Comparison of ENCODE assay signal across 16 cellular contexts in genomic region chr3:126621171-126621570, GRCh38. TPM values are rescaled to one million over a fixed set of nuclear protein-coding genes. Genes with fewer than 3 reads are reported as not detected.
DNase-seq lines count a peak whose midpoint lies in the region; ATAC-seq and TF ChIP-seq lines count a peak whose summit lies in the region.
"Had no signal": no experiment of that assay in that cellular context is flagged by ENCODE, and none has a peak within 500 bp of the region (broad histone marks: within the 10 kb centered on the region; RNA-seq: fewer than 3 reads in every experiment).

No MANE protein-coding gene starts in this region.

- no peaks in the 10 kb centered on the region for H3K23me2 ChIP-seq in H9 (ENCODE audit: insufficient read length, low read depth, low read length, poor library complexity, severe bottlenecking)

- peaks cover 18% of the 10 kb centered on the region for H3K36me3 ChIP-seq in RWPE2 (ENCODE audit: low read depth)

- ATAC-seq in RWPE2 (ENCODE audit: low read depth) (peak; percentile 66), HG03025 (IDR thresholded peaks at IDR 0.05; ENCODE audit: low FRiP score, unreplicated experiment) (no peak)
- ATAC-seq: activated T-cell treated with anti-CD3 and anti-CD28 coated beads, Interleukin-2, amount 50 U/mL, for 4 hours; gastroesophageal sphincter had no signal

- H4K20me1 ChIP-seq in H9 (ENCODE audit: control insufficient read depth, insufficient read depth, insufficient read length) = no peaks in the 10 kb centered on the region

- no peaks in the 10 kb centered on the region for H3K79me2 ChIP-seq in H9 (ENCODE audit: insufficient read depth, low read length)

- no peak overlapping the region for H3K4ac ChIP-seq in H9 (ENCODE audit: low read depth, low read length)

- H3K27ac ChIP-seq in RWPE2 (ENCODE audit: poor library complexity, severe bottlenecking) (peak overlapping the region; percentile 84), H9 (ENCODE audit: insufficient read length, low read depth, low read length) (no peak overlapping the region)
- H3K27ac ChIP-seq: ascending aorta, gastroesophageal sphincter had no signal

- H3K36me3 Mint-ChIP-seq in H9 (ENCODE audit: insufficient read depth in 1 of 3, low read depth in 3 of 3) = no peaks in the 10 kb centered on the region; a peak in 1 of 7 replicates

- no peak overlapping the region for H3K56ac ChIP-seq in H9 (ENCODE audit: insufficient read length, low read depth, low read length)

- no peaks in the 10 kb centered on the region for H3K27me3 ChIP-seq in RWPE2 (ENCODE audit: insufficient read depth, poor library complexity, severe bottlenecking)
- no peaks in the 10 kb centered on the region for H3K27me3 ChIP-seq in H9 (ENCODE audit: insufficient read depth, low read length)
- H3K27me3 ChIP-seq: ascending aorta, gastroesophageal sphincter had no signal

- no peaks in the 10 kb centered on the region for H3K79me1 ChIP-seq in H9 (ENCODE audit: insufficient read depth, low read depth, low read length, poor library complexity, severe bottlenecking)

- no peak overlapping the region for H4K91ac ChIP-seq in H9 (ENCODE audit: insufficient read length, low read depth, low read length)

- no peak overlapping the region for H4K5ac ChIP-seq in H9 (ENCODE audit: insufficient read length, low read depth, low read length)

- H2BK15ac ChIP-seq in H9 (ENCODE audit: low read depth, low read length) = no peak overlapping the region

- no CpG with 5 or more reads among the region's 1 CpG for WGBS in H9 (ENCODE audit: extremely low coverage, insufficient read length, low lambda C conversion rate)

- no peak overlapping the region; the same call in 1 of the 2 replicates for H3K14ac ChIP-seq in H9 (ENCODE audit: insufficient read depth, low read length)

- no peaks in the 10 kb centered on the region for H3K27me3 Mint-ChIP-seq in H9 (ENCODE audit: low read depth)
- H3K27me3 Mint-ChIP-seq: stimulated activated naive CD8-positive, alpha-beta T cell treated with anti-CD3 and anti-CD28 coated beads, Interleukin-15, Interleukin-2, amounts not matched to agents 100 ng/mL and 50 ng/mL, for 24 hours had no signal

- no peaks in the 10 kb centered on the region for H3K9me3 ChIP-seq in RWPE2 (ENCODE audit: severe bottlenecking)
- no peaks in the 10 kb centered on the region for H3K9me3 ChIP-seq in H9 (ENCODE audit: control insufficient read depth, low read depth, low read length)
- H3K9me3 ChIP-seq: ascending aorta, gastroesophageal sphincter had no signal

- no peak overlapping the region for H2BK20ac ChIP-seq in H9 (ENCODE audit: low read depth, low read length, poor library complexity, severe bottlenecking)

- no peak overlapping the region for H3K4me2 ChIP-seq in H9 (ENCODE audit: insufficient read depth, insufficient read length, low read length)

- no peak overlapping the region for H3K18ac ChIP-seq in H9 (ENCODE audit: insufficient read length, low read depth, low read length)

- H2AK5ac ChIP-seq in H9 (ENCODE audit: insufficient read length, low read length) = no peak overlapping the region

- H2BK120ac ChIP-seq in H9 (ENCODE audit: low read depth, low read length, poor library complexity, severe bottlenecking) = no peak overlapping the region

- no peak overlapping the region for H3K23ac ChIP-seq in H9 (ENCODE audit: insufficient read length, low read depth, low read length)

- H3K4me3 Mint-ChIP-seq in H9 = no peak overlapping the region
- H3K4me3 Mint-ChIP-seq: activated B cell treated with CpG ODN at 0.5 μM for 24 hours; activated T-cell treated with anti-CD3 and anti-CD28 coated beads, Interleukin-2, amount 50 U/mL, for 4 hours; stimulated activated naive CD8-positive, alpha-beta T cell treated with anti-CD3 and anti-CD28 coated beads, Interleukin-15, Interleukin-2, amounts not matched to agents 100 ng/mL and 50 ng/mL, for 24 hours had no signal

- H3K4me1 ChIP-seq in RWPE2 (ENCODE audit: insufficient read depth, poor library complexity, severe bottlenecking) = peaks cover 45% of the 10 kb centered on the region
- no peaks in the 10 kb centered on the region for H3K4me1 ChIP-seq in H9 (ENCODE audit: insufficient read depth, low read length)
- H3K4me1 ChIP-seq: ascending aorta, gastroesophageal sphincter had no signal

- no peak overlapping the region for H4K8ac ChIP-seq in H9 (replicated peaks; ENCODE audit: insufficient read length, low read depth, low read length)

- no peak overlapping the region for H3T11ph ChIP-seq in H9 (ENCODE audit: low read length)

- no peaks in the 10 kb centered on the region for H3K4me1 Mint-ChIP-seq in H9
- H3K4me1 Mint-ChIP-seq: activated B cell treated with CpG ODN at 0.5 μM for 24 hours had no signal

- H2BK12ac ChIP-seq in H9 (ENCODE audit: insufficient read length, low read depth, low read length) = no peak overlapping the region

- DNase-seq in GM04504 (ENCODE audit: low read depth) (peak; percentile 38), RWPE2 (ENCODE audit: low spot score) (no peak), fibroblast of pulmonary artery (ENCODE audit: low read depth) (peak; percentile 45), renal cortical epithelial cell (ENCODE audit: low read depth) (peak; percentile 22), dermis blood vessel endothelial cell (no peak), NCI-H2227 (lab: John Stamatoyannopoulos, UW; ENCODE audit: unreplicated experiment) (no peak), H9 (no peak)
- DNase-seq: activated B cell treated with CpG ODN at 0.5 μM for 24 hours; activated T-cell treated with anti-CD3 and anti-CD28 coated beads, Interleukin-2, amount 50 U/mL, for 4 hours; DMS53; NCI-H2081 treated with DMSO at 0.1 percent for 48 hours; stimulated activated CD4-positive, alpha-beta T cell treated with anti-CD3 and anti-CD28 coated beads, Interleukin-4, amount 100 ng/mL, for 1 hour had no signal

- H3K9ac ChIP-seq in H9 (ENCODE audit: extremely low read depth, insufficient read length, low read length) = no peak overlapping the region

- no peak overlapping the region for H2BK5ac ChIP-seq in H9 (ENCODE audit: insufficient read length, low read length)

- H3K27ac Mint-ChIP-seq in H9 = 0 out of 7 replicates have a peak overlapping the region, but pooled peaks of 1 of the 3 experiments have one; percentile 25
- H3K27ac Mint-ChIP-seq: activated B cell treated with CpG ODN at 0.5 μM for 24 hours; stimulated activated naive CD8-positive, alpha-beta T cell treated with anti-CD3 and anti-CD28 coated beads, Interleukin-15, Interleukin-2, amounts not matched to agents 100 ng/mL and 50 ng/mL, for 24 hours had no signal

- no peak for TF ChIP-seq CTCF in RWPE2 (IDR thresholded peaks at IDR 0.05; ENCODE audit: poor library complexity, severe bottlenecking)
- no peak for TF ChIP-seq CTCF in fibroblast of pulmonary artery (IDR thresholded peaks at IDR 0.05; ENCODE audit: low read length, missing control alignments)
- TF ChIP-seq CTCF in H9 (conservative IDR thresholded peaks at IDR 0.05) = no peak

- H3K9me3 Mint-ChIP-seq in H9 = no peaks in the 10 kb centered on the region
- H3K9me3 Mint-ChIP-seq: activated B cell treated with CpG ODN at 0.5 μM for 24 hours; activated T-cell treated with anti-CD3 and anti-CD28 coated beads, Interleukin-2, amount 50 U/mL, for 4 hours; stimulated activated naive CD8-positive, alpha-beta T cell treated with anti-CD3 and anti-CD28 coated beads, Interleukin-15, Interleukin-2, amounts not matched to agents 100 ng/mL and 50 ng/mL, for 24 hours had no signal

- no peak overlapping the region for H3K4me3 ChIP-seq in RWPE2 (ENCODE audit: severe bottlenecking)
- no peak overlapping the region for H3K4me3 ChIP-seq in fibroblast of pulmonary artery (replicated peaks; ENCODE audit: low read depth, low read length)
- H3K4me3 ChIP-seq: ascending aorta, gastroesophageal sphincter had no signal

- no peak overlapping the region for H2AFZ ChIP-seq in H9 (ENCODE audit: low read length)

RNA-seq across cellular contexts. Expression of gene TXNRD3, which starts 33.8 kb away (rescaled TPM):
- total RNA-seq in renal cortical epithelial cell (9.5 and 11.5 TPM in 2 replicates), dermis blood vessel endothelial cell (7.3 and 9.4 TPM in 2 replicates), H9 (2021) (7.0 and 8.1 TPM in 2 replicates)

Comparison
In these comparisons a context has a peak if more than half of its experiments do, and no peak if none do; other contexts are left out.
1. DNase-seq: peak in GM04504 (single experiment), fibroblast of pulmonary artery (single experiment) and renal cortical epithelial cell (single experiment); none in RWPE2 (single experiment), dermis blood vessel endothelial cell (single experiment), NCI-H2227 (single experiment) and H9 (single experiment).